In genomic region chr12:106123110-106123509, GRCh38 we compare ENCODE assay signal across 17 cellular contexts. TPM values are rescaled to one million over a fixed set of nuclear protein-coding genes. Genes with fewer than 3 reads are reported as not detected.
DNase-seq lines count a peak whose midpoint lies in the region; ATAC-seq and TF ChIP-seq lines count a peak whose summit lies in the region.
"Had no signal": no experiment of that assay in that cellular context is flagged by ENCODE, and none has a peak within 500 bp of the region (broad histone marks: within the 10 kb centered on the region; RNA-seq: fewer than 3 reads in every experiment).

No MANE protein-coding gene starts in this region.

- intact Hi-C loops in Panc1 (cut with micrococcal nuclease; ENCODE audit: unreplicated experiment) (no loop called here), esophagus muscularis mucosa (cut with DNase I) (no loop called here)

- H3K27ac Mint-ChIP-seq in nephron: peak overlapping the region in 2 of 3 experiments; percentile 40 to 49
- H3K27ac Mint-ChIP-seq: type B pancreatic cell had no signal

- H3K36me3 ChIP-seq in Panc1 (ENCODE audit: control insufficient read depth, insufficient read depth, low read length) (no peaks in the 10 kb centered on the region), esophagus muscularis mucosa (no peaks in the 10 kb centered on the region), suprapubic skin (no peaks in the 10 kb centered on the region)
- H3K36me3 ChIP-seq: spleen had no signal

- no peaks in the 10 kb centered on the region for H3K9me3 Mint-ChIP-seq in nephron
- H3K9me3 Mint-ChIP-seq: type B pancreatic cell had no signal

- H3K4me1 ChIP-seq in Panc1 (ENCODE audit: control insufficient read depth, insufficient read depth, low read length): peaks cover 97% of the 10 kb centered on the region
- peaks cover 22 to 91% (median 63%) of the 10 kb centered on the region in 4 donors for H3K4me1 ChIP-seq in esophagus muscularis mucosa
- peaks cover 73% of the 10 kb centered on the region for H3K4me1 ChIP-seq in suprapubic skin
- H3K4me1 ChIP-seq: spleen had no signal

- DNase-seq in Panc1 (ENCODE audit: low read depth, low spot score) (no peak), esophagus muscularis mucosa (ENCODE audit: extremely low spot score) (no peak), suprapubic skin (ENCODE audit: low spot score in 2 of 2) (no peak), erythroblast (lab: John Stamatoyannopoulos, UW) (no peak), GM03348 (ENCODE audit: low spot score) (no peak), HUDEP-2 (lab: John Stamatoyannopoulos, UW; ENCODE audit: unreplicated experiment in 76 of 76) (no peak), SKM-1 (lab: John Stamatoyannopoulos, UW; ENCODE audit: unreplicated experiment) (no peak)
- DNase-seq: activated CD4-positive, alpha-beta T cell treated with anti-CD3 and anti-CD28 coated beads for 4 hours; amygdala; cerebellar nuclear complex; DND-41; NCI-H1436; NCI-H82; spleen had no signal

- WGBS in esophagus muscularis mucosa: 95% methylated on average over 5 of the region's 5 CpGs
- WGBS in suprapubic skin: 74% methylated on average over 5 of the region's 5 CpGs

- CTCF ChIA-PET in Panc1 (lab: Charles Lee): interaction anchor here (1.2 to 1.3 kb wide), 2 partner anchors 101 to 703 kb away, joined by 4 to 6 read pairs; no protein-coding TSS in a partner anchor

- no peak overlapping the region for H3K4me3 ChIP-seq in Panc1 (ENCODE audit: low read depth in 2 of 2, low read length in 2 of 2)
- H3K4me3 ChIP-seq in esophagus muscularis mucosa: no peak overlapping the region
- no peak overlapping the region for H3K4me3 ChIP-seq in suprapubic skin
- H3K4me3 ChIP-seq: spleen had no signal

- H3K36me3 Mint-ChIP-seq in nephron (ENCODE audit: low read depth): no peaks in the 10 kb centered on the region
- H3K36me3 Mint-ChIP-seq: type B pancreatic cell had no signal

- H3K27ac ChIP-seq in Panc1 (ENCODE audit: low read length) (peak overlapping the region; percentile 96), esophagus muscularis mucosa (replicated peaks in 1 of 4) (peak overlapping the region in 3 of 4 donors; percentile 28 to 56 (median 28)), suprapubic skin (peak overlapping the region; percentile 69)
- H3K27ac ChIP-seq: spleen had no signal

- no TSS peak for BruUV-seq in Panc1 (replicated peaks; lab: Mats Ljungman, UMichigan)

- ATAC-seq in Panc1: no peak
- ATAC-seq: left lobe of liver had no signal

- in situ Hi-C loops in Panc1 (cut with HindIII; ENCODE audit: low pct_unique_long_range_greater_than_20kb, low sequenced_read_pairs): no loop called here

- H3K4me3 Mint-ChIP-seq in nephron: no peak overlapping the region
- H3K4me3 Mint-ChIP-seq: type B pancreatic cell had no signal

- no peak for TF ChIP-seq EP300 in esophagus muscularis mucosa (IDR thresholded peaks at IDR 0.05)
- no peak for TF ChIP-seq EP300 in suprapubic skin (IDR thresholded peaks at IDR 0.05)

- peaks cover 82% of the 10 kb centered on the region for H3K4me1 Mint-ChIP-seq in nephron

- H3K27me3 Mint-ChIP-seq in nephron (ENCODE audit: low read depth): no peaks in the 10 kb centered on the region

- H3K9me3 ChIP-seq in Panc1 (ENCODE audit: control insufficient read depth, insufficient read depth, low read depth, low read length): no peaks in the 10 kb centered on the region
- no peaks in the 10 kb centered on the region for H3K9me3 ChIP-seq in esophagus muscularis mucosa
- no peaks in the 10 kb centered on the region for H3K9me3 ChIP-seq in suprapubic skin
- H3K9me3 ChIP-seq: spleen had no signal

- POLR2A ChIA-PET in Panc1 (lab: Charles Lee): interaction anchor here (1.0 to 1.2 kb wide), 2 partner anchors 13 to 16 kb away, joined by 3 read pairs; partner anchors contain the start of gene NUAK1

- no peak for TF ChIP-seq CTCF in Panc1 (IDR thresholded peaks at IDR 0.05)
- no peak for TF ChIP-seq CTCF in esophagus muscularis mucosa (IDR thresholded peaks at IDR 0.05)
- no peak for TF ChIP-seq CTCF in nephron (IDR thresholded peaks at IDR 0.05; ENCODE audit: unreplicated experiment in 3 of 3)
- no peak for TF ChIP-seq CTCF in suprapubic skin (IDR thresholded peaks at IDR 0.05)

- no peaks in the 10 kb centered on the region for H3K27me3 ChIP-seq in Panc1 (ENCODE audit: control insufficient read depth, insufficient read depth, low read length)
- H3K27me3 ChIP-seq in esophagus muscularis mucosa: no peaks in the 10 kb centered on the region
- no peaks in the 10 kb centered on the region for H3K27me3 ChIP-seq in suprapubic skin

- no peak for TF ChIP-seq POLR2A in esophagus muscularis mucosa (IDR thresholded peaks at IDR 0.05; ENCODE audit: low read depth)
- no peak for TF ChIP-seq POLR2A in suprapubic skin (IDR thresholded peaks at IDR 0.05)
- TF ChIP-seq POLR2A in erythroblast (IDR thresholded peaks at IDR 0.05; ENCODE audit: low read length): no peak

RNA-seq across cellular contexts. Expression of gene NUAK1, which starts 15.6 kb away (rescaled TPM):
- total RNA-seq in Panc1 (2021; ENCODE audit: unreplicated experiment) (50.3 TPM), esophagus muscularis mucosa (10 to 100 TPM in 2 of 4 donors, 1 to 10 TPM in 2; 7.1 to 19.8 (median 10.7) TPM), suprapubic skin (10 to 100 TPM; 22.6 to 44.3 (median 38.4) TPM)
- 33.2 TPM for polyA plus RNA-seq in Panc1 (2012; ENCODE audit: insufficient read length)

Comparison
In these comparisons a context has a peak if more than half of its experiments do, and no peak if none do; other contexts are left out.
1. H3K27ac ChIP-seq: peak in every context shown above with its lines; median percentile 96 in Panc1; 69 in suprapubic skin; 28 in esophagus muscularis mucosa.